Comparison of ENCODE assay signal across 17 cellular contexts in genomic region chr1:1556505-1556904, GRCh38. TPM values are rescaled to one million over a fixed set of nuclear protein-coding genes. Genes with fewer than 3 reads are reported as not detected.
A peak's percentile ranks its signal among the peaks of the same experiment; 100 is the strongest.
DNase-seq lines count a peak whose midpoint lies in the region; ATAC-seq, FAIRE-seq and TF ChIP-seq lines count a peak whose summit lies in the region.
"Had no signal": no experiment of that assay in that cellular context is flagged by ENCODE, and none has a peak within 500 bp of the region (broad histone marks: within the 10 kb centered on the region; RNA-seq: fewer than 3 reads in every experiment).

No MANE protein-coding gene starts in this region.

- H3K23ac ChIP-seq in mesenchymal stem cell (ENCODE audit: low read length in 2 of 2): no peak overlapping the region

- no peaks in the 10 kb centered on the region for H3K9me3 ChIP-seq in left ventricle myocardium inferior (replicated peaks)
- no peaks in the 10 kb centered on the region; the same call in 1 of the 2 replicates for H3K9me3 ChIP-seq in K562 (replicated peaks; ENCODE audit: control insufficient read depth, insufficient read depth, low read depth, low read length)
- H3K9me3 ChIP-seq in mesenchymal stem cell (ENCODE audit: control insufficient read depth, low read length): no peaks in the 10 kb centered on the region
- H3K9me3 ChIP-seq: Caco-2 had no signal

- in situ Hi-C loops in K562 (cut with MboI): no loop called here

- no peak overlapping the region for H3K4ac ChIP-seq in mesenchymal stem cell (ENCODE audit: low read depth in 1 of 2, low read length in 2 of 2)

- CTCF ChIA-PET in K562 (lab: Yijun Ruan, JAX; ENCODE audit: low intra/inter-chr PET ratio): no interaction called here

- no peak overlapping the region for H4K8ac ChIP-seq in mesenchymal stem cell (ENCODE audit: low read length)

- H3K4me3 ChIP-seq in left ventricle myocardium inferior: no peak overlapping the region
- no peak overlapping the region for H3K4me3 ChIP-seq in K562
- no peak overlapping the region for H3K4me3 ChIP-seq in mesenchymal stem cell (ENCODE audit: insufficient read depth in 1 of 2, low read depth in 1 of 2, low read length in 2 of 2)

- peaks cover 42% of the 10 kb centered on the region for H3K79me2 ChIP-seq in K562 (ENCODE audit: control insufficient read depth, insufficient read depth, low read length)

- H3K4me2 ChIP-seq in K562 (ENCODE audit: insufficient read depth, low read length) (no peak overlapping the region), mesenchymal stem cell (ENCODE audit: low read length, poor library complexity, severe bottlenecking) (no peak overlapping the region)

- no peak overlapping the region for H2BK12ac ChIP-seq in mesenchymal stem cell (ENCODE audit: low read length in 2 of 2)

- intact Hi-C loops in Right ventricle myocardium inferior (cut with DNase I): no loop called here
- intact Hi-C loops in left ventricle myocardium inferior (cut with micrococcal nuclease): no loop called here
- intact Hi-C loops in K562 (cut with micrococcal nuclease): no loop called here
- intact Hi-C loops in posterior vena cava (cut with DNase I): no loop called here

- TF ChIP-seq RAD21 in K562 (CRISPR knock-in tag; conservative IDR thresholded peaks at IDR 0.05 in 1 of 2, IDR thresholded peaks at IDR 0.05 in 1 of 2): no peak

- H2BK120ac ChIP-seq in mesenchymal stem cell (ENCODE audit: low read depth, low read length): no peak overlapping the region

- peaks cover 17% of the 10 kb centered on the region for H3K36me3 ChIP-seq in left ventricle myocardium inferior
- H3K36me3 ChIP-seq in K562 (ENCODE audit: control insufficient read depth, insufficient read depth, low read length): peaks cover 65% of the 10 kb centered on the region; the same call in 2 of the 3 replicates
- peaks cover 36 to 57% of the 10 kb centered on the region in 2 experiments for H3K36me3 ChIP-seq in mesenchymal stem cell (ENCODE audit: control insufficient read depth in 1 of 2, insufficient read depth in 2 of 2, low read depth in 1 of 2, low read length in 2 of 2)

- ATAC-seq in Right ventricle myocardium inferior (no peak), K562 (no peak), GM21619 (IDR thresholded peaks at IDR 0.05; ENCODE audit: unreplicated experiment) (no peak)
- ATAC-seq: CD8-positive, alpha-beta T cell; HCT116 had no signal

- BruUV-seq in K562 (replicated peaks; lab: Mats Ljungman, UMichigan): no TSS peak

- no peak for TF ChIP-seq POLR2A in K562 (conservative IDR thresholded peaks at IDR 0.05)

- H3K4me1 ChIP-seq in left ventricle myocardium inferior (peaks cover 16% of the 10 kb centered on the region), K562 (replicated peaks in 1 of 2; ENCODE audit: control insufficient read depth in 2 of 2, insufficient read depth in 2 of 2, low read length in 2 of 2) (peaks cover 0 to 34% of the 10 kb centered on the region in 2 experiments; a peak in 3 of 5 replicates), mesenchymal stem cell (ENCODE audit: control insufficient read depth, insufficient read depth, low read depth, low read length) (peaks cover 26% of the 10 kb centered on the region)
- H3K4me1 ChIP-seq: Caco-2 had no signal

- TF ChIP-seq CTCF in left ventricle myocardium inferior (IDR thresholded peaks at IDR 0.05; ENCODE audit: borderline replicate concordance) (no peak), K562 (IDR thresholded peaks at IDR 0.05 in 2 of 3, conservative IDR thresholded peaks at IDR 0.05 in 1 of 3; ENCODE audit: insufficient read depth in 2 of 3, low read depth in 1 of 3, low read length in 3 of 3) (no peak)

- H3K27me3 ChIP-seq in left ventricle myocardium inferior (ENCODE audit: low read depth) (no peaks in the 10 kb centered on the region), K562 (ENCODE audit: control insufficient read depth in 2 of 2, insufficient read depth in 2 of 2, low read length in 2 of 2) (no peaks in the 10 kb centered on the region), mesenchymal stem cell (ENCODE audit: control insufficient read depth in 1 of 2, insufficient read depth in 1 of 2, low read length in 2 of 2) (no peaks in the 10 kb centered on the region)

- no peak overlapping the region for H3K27ac ChIP-seq in left ventricle myocardium inferior (replicated peaks)
- H3K27ac ChIP-seq in K562 (ENCODE audit: extremely low read depth, low read depth, low read length): no peak overlapping the region
- no peak overlapping the region for H3K27ac ChIP-seq in mesenchymal stem cell (ENCODE audit: low read length, poor library complexity, severe bottlenecking)
- H3K27ac ChIP-seq: 22Rv1 had no signal

- no peak overlapping the region for H2BK5ac ChIP-seq in mesenchymal stem cell (ENCODE audit: low read depth, low read length, poor library complexity, severe bottlenecking)

- 94% methylated on average over 6 of the region's 6 CpGs for WGBS in K562 (ENCODE audit: insufficient coverage, low coverage, missing lambda C conversion rate)
- WGBS in mesenchymal stem cell: over 99% methylated on average over 6 of the region's 6 CpGs

- H2AK5ac ChIP-seq in mesenchymal stem cell (ENCODE audit: low read length, severe bottlenecking): no peak overlapping the region

- peaks cover 21% of the 10 kb centered on the region; the same call in 1 of the 2 replicates for H4K20me1 ChIP-seq in K562 (replicated peaks; ENCODE audit: control insufficient read depth, insufficient read depth, low read length)

- no peak for TF ChIP-seq EP300 in K562 (IDR thresholded peaks at IDR 0.05; ENCODE audit: low read length)

- POLR2A ChIA-PET in K562 (lab: Yijun Ruan, JAX): interaction anchor here (0.8 to 5.0 kb wide), 7 partner anchors 9 to 156 kb away, joined by 3 to 36 read pairs (median 3); no protein-coding TSS in a partner anchor

- H3K14ac ChIP-seq in mesenchymal stem cell (ENCODE audit: low read length in 2 of 2): no peak overlapping the region

- H2AFZ ChIP-seq in K562 (ENCODE audit: low read depth, low read length) (no peak overlapping the region), mesenchymal stem cell (ENCODE audit: low read depth, low read length) (no peak overlapping the region)

- H2BK15ac ChIP-seq in mesenchymal stem cell (ENCODE audit: low read depth, poor library complexity, severe bottlenecking): no peak overlapping the region

- FAIRE-seq in K562 (lab: Jason Lieb, UNC): no peak
- FAIRE-seq: GM19239, HTR-8/SVneo had no signal

- peaks cover 9% of the 10 kb centered on the region for H3K9me1 ChIP-seq in K562 (ENCODE audit: control insufficient read depth, insufficient read depth, low read length)

- H3K79me1 ChIP-seq in mesenchymal stem cell (replicated peaks; ENCODE audit: low read length, poor library complexity, severe bottlenecking): peaks cover 41% of the 10 kb centered on the region

- no peak overlapping the region for H3K18ac ChIP-seq in mesenchymal stem cell (ENCODE audit: low read depth in 1 of 2, low read length in 2 of 2)

- DNase-seq in Right ventricle myocardium inferior (ENCODE audit: missing footprints) (peak; percentile 2), left ventricle myocardium inferior (no peak), K562 (ENCODE audit: extremely low read depth in 1 of 4, low spot score in 3 of 4) (no peak), posterior vena cava (ENCODE audit: low spot score) (peak; percentile 74), mesenchymal stem cell (no peak)
- DNase-seq in stimulated activated naive CD4-positive, alpha-beta T cell treated with Interleukin-2 at 50 U/mL for 16 hours (lab: John Stamatoyannopoulos, UW): no peak
- DNase-seq: Caco-2; CD8-positive, alpha-beta T cell; DND-41; GDM1 had no signal

- H4K91ac ChIP-seq in mesenchymal stem cell (ENCODE audit: low read length): no peak overlapping the region

- 0 out of 4 replicates have a peak overlapping the region, but pooled peaks of 1 of the 2 experiments have one; percentile 43 for H3K9ac ChIP-seq in K562 (ENCODE audit: insufficient read depth in 1 of 2, low read depth in 2 of 2, low read length in 2 of 2)
- no peak overlapping the region for H3K9ac ChIP-seq in mesenchymal stem cell (ENCODE audit: low read length)

RNA-seq across cellular contexts. Expression of gene TMEM240, which starts 16.1 kb away (rescaled TPM):
- total RNA-seq in Right ventricle myocardium inferior: 6.9 TPM
- total RNA-seq in left ventricle myocardium inferior: 7.2 TPM
- total RNA-seq in K562 (2011; cell fraction: chromatin; rRNA removed; ENCODE audit: low replicate concordance): 1.2 and 8.3 TPM in 2 replicates
- total RNA-seq in K562 (2011; cell fraction: nucleolus; rRNA removed): 5.3 and 6.0 TPM in 2 replicates
- total RNA-seq in K562 (2011; cell fraction: nucleoplasm; rRNA removed): 2.6 and 6.0 TPM in 2 replicates
- total RNA-seq in K562 (2014; rRNA removed): 0.78 TPM in 1 of 2 replicates, not detected in the other
- total RNA-seq in K562 (2014; rRNA removed; fragmentation: Illumina TruSeq; extraction: Trizol): not detected in 2 replicates
- 0.38 and 0.43 TPM in 2 replicates for total RNA-seq in K562 (2015; rRNA removed; fragmentation: Illumina TruSeq; extraction: Trizol)
- total RNA-seq in K562 (2021): 1.3 and 2.0 TPM in 2 replicates
- polyA plus RNA-seq in K562 (2011; rRNA removed): 0.24 TPM in 2 replicates
- polyA plus RNA-seq in K562 (2011; cell fraction: cytosol; rRNA removed): 0.46 TPM in 1 of 2 replicates, not detected in the other
- 3.5 and 8.1 TPM in 2 replicates for polyA plus RNA-seq in K562 (2011; cell fraction: nucleus; rRNA removed)
- polyA plus RNA-seq in K562 (2012): 1.1 and 3.2 TPM in 2 replicates
- not detected in 2 replicates for polyA plus RNA-seq in K562 (2014; fragmentation: Illumina TruSeq; extraction: Trizol)
- polyA plus RNA-seq in K562 (2014; fragmentation: Nextera tagmentation; extraction: Ambion mirVana): not detected
- 0.28 and 0.94 TPM in 2 replicates for polyA plus RNA-seq in K562 (2014; rRNA removed)
- polyA minus RNA-seq in K562 (2011; rRNA and poly(A)+ RNA removed): not detected in 2 replicates
- polyA minus RNA-seq in K562 (2011; cell fraction: cytosol; rRNA and poly(A)+ RNA removed): not detected in 2 replicates
- 0.56 and 0.67 TPM in 2 replicates for polyA minus RNA-seq in K562 (2011; cell fraction: nucleus; rRNA and poly(A)+ RNA removed)
- total RNA-seq in posterior vena cava: 1 to 10 TPM; 3.9 to 7.8 TPM
- 3.3 TPM for polyA plus RNA-seq in mesenchymal stem cell (2013, experiment 1 of 2)
- polyA plus RNA-seq in mesenchymal stem cell (2013, experiment 2 of 2): 3.3 TPM
- total RNA-seq: H4 had no signal
- polyA plus RNA-seq: CD14-positive monocyte had no signal

RNA-seq across cellular contexts. Expression of gene SSU72, which starts 18.2 kb away (rescaled TPM):
- total RNA-seq in Right ventricle myocardium inferior: 116 TPM
- 104 TPM for total RNA-seq in left ventricle myocardium inferior
- total RNA-seq in K562 (2011; cell fraction: chromatin; rRNA removed; ENCODE audit: low replicate concordance): 158 and 318 TPM in 2 replicates
- 177 TPM in 2 replicates for total RNA-seq in K562 (2011; cell fraction: nucleolus; rRNA removed)
- total RNA-seq in K562 (2011; cell fraction: nucleoplasm; rRNA removed): 165 and 176 TPM in 2 replicates
- total RNA-seq in K562 (2014; rRNA removed): 157 and 175 TPM in 2 replicates
- 75.3 and 77.6 TPM in 2 replicates for total RNA-seq in K562 (2014; rRNA removed; fragmentation: Illumina TruSeq; extraction: Trizol)
- 79.3 and 80.4 TPM in 2 replicates for total RNA-seq in K562 (2015; rRNA removed; fragmentation: Illumina TruSeq; extraction: Trizol)
- total RNA-seq in K562 (2021): 185 and 187 TPM in 2 replicates
- 77.5 and 94.6 TPM in 2 replicates for polyA plus RNA-seq in K562 (2011; rRNA removed)
- polyA plus RNA-seq in K562 (2011; cell fraction: cytosol; rRNA removed): 108 and 136 TPM in 2 replicates
- polyA plus RNA-seq in K562 (2011; cell fraction: nucleus; rRNA removed): 118 and 152 TPM in 2 replicates
- polyA plus RNA-seq in K562 (2012): 185 and 187 TPM in 2 replicates
- 184 and 187 TPM in 2 replicates for polyA plus RNA-seq in K562 (2014; fragmentation: Illumina TruSeq; extraction: Trizol)
- polyA plus RNA-seq in K562 (2014; fragmentation: Nextera tagmentation; extraction: Ambion mirVana): 10 to 100 TPM; 70.8 to 90.8 TPM
- polyA plus RNA-seq in K562 (2014; rRNA removed): 201 and 217 TPM in 2 replicates
- polyA minus RNA-seq in K562 (2011; rRNA and poly(A)+ RNA removed): 79.6 and 115 TPM in 2 replicates
- 73.7 and 101 TPM in 2 replicates for polyA minus RNA-seq in K562 (2011; cell fraction: cytosol; rRNA and poly(A)+ RNA removed)
- 42.8 and 44.6 TPM in 2 replicates for polyA minus RNA-seq in K562 (2011; cell fraction: nucleus; rRNA and poly(A)+ RNA removed)
- 10 to 100 TPM; 60.7 to 66.0 TPM for total RNA-seq in posterior vena cava
- polyA plus RNA-seq in mesenchymal stem cell (2013, experiment 1 of 2): 139 TPM
- 138 TPM for polyA plus RNA-seq in mesenchymal stem cell (2013, experiment 2 of 2)

RNA-seq across cellular contexts. Expression of gene FNDC10, which starts 43.4 kb away (rescaled TPM):
- 3.0 TPM for total RNA-seq in Right ventricle myocardium inferior
- total RNA-seq in left ventricle myocardium inferior: 3.6 TPM
- 0.83 and 3.0 TPM in 2 replicates for total RNA-seq in K562 (2011; cell fraction: chromatin; rRNA removed; ENCODE audit: low replicate concordance)
- 3.7 and 4.7 TPM in 2 replicates for total RNA-seq in K562 (2011; cell fraction: nucleolus; rRNA removed)
- 2.1 and 4.0 TPM in 2 replicates for total RNA-seq in K562 (2011; cell fraction: nucleoplasm; rRNA removed)
- 2.2 and 3.1 TPM in 2 replicates for total RNA-seq in K562 (2014; rRNA removed)
- 0.29 TPM in 1 of 2 replicates, not detected in the other for total RNA-seq in K562 (2014; rRNA removed; fragmentation: Illumina TruSeq; extraction: Trizol)
- 2.9 and 3.8 TPM in 2 replicates for total RNA-seq in K562 (2015; rRNA removed; fragmentation: Illumina TruSeq; extraction: Trizol)
- total RNA-seq in K562 (2021): 6.3 and 7.7 TPM in 2 replicates
- 1.4 and 2.3 TPM in 2 replicates for polyA plus RNA-seq in K562 (2011; rRNA removed)
- polyA plus RNA-seq in K562 (2011; cell fraction: cytosol; rRNA removed): 4.3 and 18.6 TPM in 2 replicates
- 2.5 and 5.4 TPM in 2 replicates for polyA plus RNA-seq in K562 (2011; cell fraction: nucleus; rRNA removed)
- polyA plus RNA-seq in K562 (2012): 6.7 and 7.8 TPM in 2 replicates
- 1.6 and 4.4 TPM in 2 replicates for polyA plus RNA-seq in K562 (2014; fragmentation: Illumina TruSeq; extraction: Trizol)
- polyA plus RNA-seq in K562 (2014; fragmentation: Nextera tagmentation; extraction: Ambion mirVana): under 1 TPM; 0.08 to 0.11 TPM
- 3.2 and 5.5 TPM in 2 replicates for polyA plus RNA-seq in K562 (2014; rRNA removed)
- 0.45 and 1.0 TPM in 2 replicates for polyA minus RNA-seq in K562 (2011; rRNA and poly(A)+ RNA removed)
- 7.0 and 9.5 TPM in 2 replicates for polyA minus RNA-seq in K562 (2011; cell fraction: cytosol; rRNA and poly(A)+ RNA removed)
- 2.7 and 3.0 TPM in 2 replicates for polyA minus RNA-seq in K562 (2011; cell fraction: nucleus; rRNA and poly(A)+ RNA removed)
- total RNA-seq in posterior vena cava: 1 to 10 TPM; 1.2 to 3.6 TPM
- 7.2 TPM for polyA plus RNA-seq in mesenchymal stem cell (2013, experiment 1 of 2)
- polyA plus RNA-seq in mesenchymal stem cell (2013, experiment 2 of 2): 7.8 TPM

RNA-seq across cellular contexts. Expression of gene ATAD3A, which starts 44.5 kb away (rescaled TPM):
- total RNA-seq in Right ventricle myocardium inferior: 17.9 TPM
- total RNA-seq in left ventricle myocardium inferior: 19.4 TPM
- total RNA-seq in K562 (2011; cell fraction: chromatin; rRNA removed; ENCODE audit: low replicate concordance): 54.7 and 190 TPM in 2 replicates
- 155 and 182 TPM in 2 replicates for total RNA-seq in K562 (2011; cell fraction: nucleolus; rRNA removed)
- 64.8 and 77.4 TPM in 2 replicates for total RNA-seq in K562 (2011; cell fraction: nucleoplasm; rRNA removed)
- 173 and 183 TPM in 2 replicates for total RNA-seq in K562 (2014; rRNA removed)
- 18.6 and 20.2 TPM in 2 replicates for total RNA-seq in K562 (2014; rRNA removed; fragmentation: Illumina TruSeq; extraction: Trizol)
- total RNA-seq in K562 (2015; rRNA removed; fragmentation: Illumina TruSeq; extraction: Trizol): 80.1 and 87.1 TPM in 2 replicates
- total RNA-seq in K562 (2021): 151 and 167 TPM in 2 replicates
- 36.7 and 40.8 TPM in 2 replicates for polyA plus RNA-seq in K562 (2011; rRNA removed)
- polyA plus RNA-seq in K562 (2011; cell fraction: cytosol; rRNA removed): 47.1 and 118 TPM in 2 replicates
- 98.3 and 162 TPM in 2 replicates for polyA plus RNA-seq in K562 (2011; cell fraction: nucleus; rRNA removed)
- 69.9 and 90.0 TPM in 2 replicates for polyA plus RNA-seq in K562 (2012)
- 29.2 and 90.5 TPM in 2 replicates for polyA plus RNA-seq in K562 (2014; fragmentation: Illumina TruSeq; extraction: Trizol)
- 1 to 10 TPM in 1 of 2 experiments, under 1 TPM in 1; 0.10 to 1.0 TPM for polyA plus RNA-seq in K562 (2014; fragmentation: Nextera tagmentation; extraction: Ambion mirVana)
- polyA plus RNA-seq in K562 (2014; rRNA removed): 123 and 131 TPM in 2 replicates
- polyA minus RNA-seq in K562 (2011; rRNA and poly(A)+ RNA removed): 14.9 and 33.5 TPM in 2 replicates
- 50.2 and 62.0 TPM in 2 replicates for polyA minus RNA-seq in K562 (2011; cell fraction: cytosol; rRNA and poly(A)+ RNA removed)
- polyA minus RNA-seq in K562 (2011; cell fraction: nucleus; rRNA and poly(A)+ RNA removed): 28.4 and 31.9 TPM in 2 replicates
- 10 to 100 TPM; 12.2 to 14.2 TPM for total RNA-seq in posterior vena cava
- polyA plus RNA-seq in mesenchymal stem cell (2013, experiment 1 of 2): 23.0 TPM
- polyA plus RNA-seq in mesenchymal stem cell (2013, experiment 2 of 2): 22.7 TPM

RNA-seq across cellular contexts. Expression of gene MIB2, which starts 58.8 kb away (rescaled TPM):
- total RNA-seq in Right ventricle myocardium inferior: 103 TPM
- total RNA-seq in left ventricle myocardium inferior: 129 TPM
- 59.7 and 195 TPM in 2 replicates for total RNA-seq in K562 (2011; cell fraction: chromatin; rRNA removed; ENCODE audit: low replicate concordance)
- total RNA-seq in K562 (2011; cell fraction: nucleolus; rRNA removed): 141 and 146 TPM in 2 replicates
- 57.8 and 65.2 TPM in 2 replicates for total RNA-seq in K562 (2011; cell fraction: nucleoplasm; rRNA removed)
- total RNA-seq in K562 (2014; rRNA removed): 13.1 and 18.6 TPM in 2 replicates
- 0.48 and 0.62 TPM in 2 replicates for total RNA-seq in K562 (2014; rRNA removed; fragmentation: Illumina TruSeq; extraction: Trizol)
- total RNA-seq in K562 (2015; rRNA removed; fragmentation: Illumina TruSeq; extraction: Trizol): 3.1 and 4.9 TPM in 2 replicates
- 17.0 and 17.2 TPM in 2 replicates for total RNA-seq in K562 (2021)
- 6.6 and 10.1 TPM in 2 replicates for polyA plus RNA-seq in K562 (2011; rRNA removed)
- polyA plus RNA-seq in K562 (2011; cell fraction: cytosol; rRNA removed): 9.9 and 25.0 TPM in 2 replicates
- 105 and 181 TPM in 2 replicates for polyA plus RNA-seq in K562 (2011; cell fraction: nucleus; rRNA removed)
- polyA plus RNA-seq in K562 (2012): 16.8 and 55.2 TPM in 2 replicates
- polyA plus RNA-seq in K562 (2014; fragmentation: Illumina TruSeq; extraction: Trizol): 0.80 and 1.4 TPM in 2 replicates
- polyA plus RNA-seq in K562 (2014; fragmentation: Nextera tagmentation; extraction: Ambion mirVana): under 1 TPM in 1 of 2 experiments, not detected in 1; 0.04 TPM
- polyA plus RNA-seq in K562 (2014; rRNA removed): 12.0 and 16.8 TPM in 2 replicates
- 4.4 and 5.2 TPM in 2 replicates for polyA minus RNA-seq in K562 (2011; rRNA and poly(A)+ RNA removed)
- polyA minus RNA-seq in K562 (2011; cell fraction: cytosol; rRNA and poly(A)+ RNA removed): 7.8 and 14.8 TPM in 2 replicates
- 40.3 and 45.4 TPM in 2 replicates for polyA minus RNA-seq in K562 (2011; cell fraction: nucleus; rRNA and poly(A)+ RNA removed)
- total RNA-seq in posterior vena cava: 10 to 100 TPM; 29.4 to 35.9 TPM
- polyA plus RNA-seq in mesenchymal stem cell (2013, experiment 1 of 2): 33.5 TPM
- polyA plus RNA-seq in mesenchymal stem cell (2013, experiment 2 of 2): 35.8 TPM

Comparison
In these comparisons a context has a peak if more than half of its experiments do, and no peak if none do; other contexts are left out.
1. DNase-seq: peak in Right ventricle myocardium inferior (single experiment) and posterior vena cava (single experiment); none in left ventricle myocardium inferior (single experiment), K562 (0 of 4), stimulated activated naive CD4-positive, alpha-beta T cell treated with Interleukin-2 at 50 U/mL for 16 hours (single experiment) and mesenchymal stem cell (single experiment).